In the genomic region with DNA sequence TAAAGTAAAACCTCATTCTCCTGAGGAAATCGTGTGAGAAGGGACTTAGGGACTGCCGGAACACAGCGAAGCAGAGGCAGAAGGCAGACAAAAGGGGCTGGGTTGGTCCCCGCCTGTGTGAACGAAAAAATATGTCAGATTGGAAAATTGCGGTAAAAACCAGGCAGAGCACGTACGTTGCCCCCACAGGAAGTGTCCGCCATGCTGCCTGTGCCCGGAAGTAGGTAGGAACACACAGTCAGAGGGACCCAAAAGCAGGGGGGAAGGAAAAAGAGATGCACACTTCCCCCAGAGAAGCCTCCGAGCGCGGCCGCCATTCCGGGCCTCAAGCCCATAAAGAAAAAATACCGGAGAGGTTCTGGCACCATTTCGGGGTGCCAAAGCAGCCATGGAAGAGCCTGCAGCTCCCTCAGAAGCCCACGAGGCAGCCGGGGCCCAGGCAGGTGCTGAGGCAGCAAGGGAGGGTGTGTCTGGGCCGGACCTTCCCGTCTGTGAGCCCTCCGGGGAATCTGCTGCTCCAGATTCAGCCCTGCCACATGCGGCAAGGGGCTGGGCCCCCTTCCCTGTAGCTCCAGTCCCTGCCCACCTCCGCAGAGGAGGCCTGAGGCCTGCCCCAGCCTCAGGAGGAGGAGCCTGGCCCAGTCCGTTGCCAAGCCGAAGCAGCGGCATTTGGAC, we compare ENCODE assay signal across 8 cellular contexts. TPM values are rescaled to one million over a fixed set of nuclear protein-coding genes. Genes with fewer than 3 reads are reported as not detected.
DNase-seq lines count a peak whose midpoint lies in the region; ATAC-seq and TF ChIP-seq lines count a peak whose summit lies in the region.

Gene MKRN3, plus strand, starts transcription at position 280 of the 675 bp plus-strand sequence. Its CDS starts 109 bp downstream, at position 389.

- WGBS in ectodermal cell, 2 experiments, result 89 to 91% methylated on average over 27 of the region's 27 CpGs
- 83 to 86% methylated on average over 23 to 27 of the region's 27 CpGs for WGBS in thyroid gland, 2 donors

- ATAC-seq in GM18907 (IDR thresholded peaks at IDR 0.05; ENCODE audit: unreplicated experiment) (no peak), GM19455 (IDR thresholded peaks at IDR 0.05; ENCODE audit: unreplicated experiment) (no peak)

- H3K9me3 ChIP-seq in WERI-Rb-1 (ENCODE audit: severe bottlenecking), result peaks cover 5% of the 10 kb centered on the region
- H3K9me3 ChIP-seq in ectodermal cell (ENCODE audit: control insufficient read depth, low read length), result no peaks in the 10 kb centered on the region
- no peaks in the 10 kb centered on the region for H3K9me3 ChIP-seq in neuron (ENCODE audit: low read length)
- H3K9me3 ChIP-seq in thyroid gland, result no peaks in the 10 kb centered on the region

- H3K27ac ChIP-seq in WERI-Rb-1 (peak within 1 kb of the TSS; percentile 97), ectodermal cell (ENCODE audit: insufficient read depth, low read depth, low read length, poor library complexity, severe bottlenecking) (peak within 1 kb of the TSS; percentile 53), thyroid gland (no peak within 1 kb of the TSS)

- DNase-seq in COLO668 (lab: John Stamatoyannopoulos, UW; ENCODE audit: unreplicated experiment), result peak; percentile 88
- DNase-seq in MV-4-11 (lab: John Stamatoyannopoulos, UW), result peak; percentile 91
- DNase-seq in WERI-Rb-1, result peak; percentile 74
- no peak for DNase-seq in thyroid gland

- H3K36me3 ChIP-seq in WERI-Rb-1, result peaks cover 15% of the 10 kb centered on the region
- no peaks in the 10 kb centered on the region for H3K36me3 ChIP-seq in ectodermal cell (ENCODE audit: control insufficient read depth, insufficient read depth, low read length)
- H3K36me3 ChIP-seq in neuron (ENCODE audit: insufficient read depth, low read length), result no peaks in the 10 kb centered on the region
- H3K36me3 ChIP-seq in thyroid gland, result no peaks in the 10 kb centered on the region

- peak within 1 kb of the TSS; percentile 94 for H3K4me3 ChIP-seq in WERI-Rb-1 (ENCODE audit: low read depth, low read length)
- no peak within 1 kb of the TSS for H3K4me3 ChIP-seq in ectodermal cell (ENCODE audit: insufficient read depth, low read depth, low read length)
- H3K4me3 ChIP-seq in neuron (ENCODE audit: low read length), result peak within 1 kb of the TSS; percentile 58
- peak within 1 kb of the TSS in 1 of 3 donors; percentile 6 for H3K4me3 ChIP-seq in thyroid gland (replicated peaks in 1 of 3)

- H3K27me3 ChIP-seq in WERI-Rb-1 (ENCODE audit: insufficient read depth, low read depth, severe bottlenecking), result peaks cover 7% of the 10 kb centered on the region
- H3K27me3 ChIP-seq in ectodermal cell (ENCODE audit: control insufficient read depth, insufficient read depth, low read length, poor library complexity, severe bottlenecking), result no peaks in the 10 kb centered on the region
- H3K27me3 ChIP-seq in neuron (ENCODE audit: insufficient read depth, low read length), result no peaks in the 10 kb centered on the region
- H3K27me3 ChIP-seq in thyroid gland, result no peaks in the 10 kb centered on the region

- H3K4me1 ChIP-seq in ectodermal cell (ENCODE audit: control insufficient read depth, insufficient read depth, low read length) (no peaks in the 10 kb centered on the region), neuron (ENCODE audit: insufficient read depth, low read length) (peaks cover 68% of the 10 kb centered on the region), thyroid gland (no peaks in the 10 kb centered on the region)

- intact Hi-C loops in thyroid gland (cut with DNase I), result no loop called here

- no peak within 1 kb of the TSS for H2AFZ ChIP-seq in neuron (ENCODE audit: low read depth, low read length)

- TF ChIP-seq CTCF in WERI-Rb-1 (IDR thresholded peaks at IDR 0.05; ENCODE audit: low read depth, low read length), result no peak
- TF ChIP-seq CTCF in thyroid gland (IDR thresholded peaks at IDR 0.05), result no peak

- TF ChIP-seq POLR2A in thyroid gland (IDR thresholded peaks at IDR 0.05), result no peak

RNA-seq across cellular contexts. Expression of gene MKRN3, which starts in this region (rescaled TPM):
- not detected for polyA plus RNA-seq in ectodermal cell (2013, experiment 1 of 4)
- polyA plus RNA-seq in ectodermal cell (2013, experiment 2 of 4), result 0.34 TPM
- polyA plus RNA-seq in ectodermal cell (2013, experiment 3 of 4), result not detected
- 0.12 TPM for polyA plus RNA-seq in ectodermal cell (2013, experiment 4 of 4)
- under 1 TPM in 3 of 4 donors, not detected in 1; 0.11 to 0.44 (median 0.40) TPM for total RNA-seq in thyroid gland

Comparison
In these comparisons a context has a peak if more than half of its experiments do, and no peak if none do; other contexts are left out.
1. DNase-seq: peak in COLO668 (single experiment), MV-4-11 (single experiment) and WERI-Rb-1 (single experiment); none in thyroid gland (0 of 2).
2. H3K27ac ChIP-seq: peak in WERI-Rb-1 (single experiment) and ectodermal cell (single experiment); none in thyroid gland (0 of 3).